10 cellular contexts compared by ENCODE assay signal in the genomic region with DNA sequence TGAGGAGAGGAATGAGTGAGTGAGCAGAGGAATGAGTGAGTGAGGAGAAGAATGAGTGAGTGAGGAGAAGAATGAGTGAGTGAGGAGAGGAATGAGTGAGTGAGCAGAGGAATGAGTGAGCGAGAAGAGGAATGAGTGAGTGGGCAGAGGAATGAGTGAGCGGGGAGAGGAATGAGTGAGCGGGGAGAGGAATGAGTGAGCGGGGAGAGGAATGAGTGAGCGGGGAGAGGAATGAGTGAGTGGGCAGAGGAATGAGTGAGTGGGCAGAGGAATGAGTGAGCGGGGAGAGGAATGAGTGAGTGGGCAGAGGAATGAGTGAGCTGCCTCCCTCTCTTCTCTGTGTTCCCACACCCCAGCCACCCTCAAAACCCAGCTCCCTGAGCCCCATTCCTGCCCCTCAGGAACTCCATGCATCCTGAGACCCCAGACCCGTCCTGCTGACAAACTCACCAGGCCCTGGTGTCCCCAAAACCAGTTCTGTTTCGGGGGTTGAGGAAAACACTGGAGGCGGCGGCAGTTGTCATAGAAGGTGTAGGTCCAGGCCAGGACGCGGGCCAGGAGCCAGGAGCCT. TPM values are rescaled to one million over a fixed set of nuclear protein-coding genes. Genes with fewer than 3 reads are reported as not detected.
"Had no signal": no experiment of that assay in that cellular context is flagged by ENCODE, and none has a peak within 500 bp of the region (broad histone marks: within the 10 kb centered on the region; RNA-seq: fewer than 3 reads in every experiment).

No MANE protein-coding gene starts in this region.

RNA-seq across cellular contexts. Expression of gene CYP4F11, which starts 0.5 kb away (rescaled TPM):
- total RNA-seq: activated CD4-positive, alpha-beta T cell treated with anti-CD3 and anti-CD28 coated beads, Interleukin-2, amount 10 ng/mL, durations not matched to agents 7 days and 5 days; pulmonary artery endothelial cell; SJCRH30; T-helper 17 cell had no signal

RNA-seq across cellular contexts. Expression of gene OR10H4, which starts 15.0 kb away (rescaled TPM):
- total RNA-seq: activated CD4-positive, alpha-beta T cell treated with anti-CD3 and anti-CD28 coated beads, Interleukin-2, amount 10 ng/mL, durations not matched to agents 7 days and 5 days; cardiac septum; foreskin keratinocyte; kidney epithelial cell; left ventricle myocardium superior; omental fat pad; pulmonary artery endothelial cell; sciatic nerve; SJCRH30; T-helper 17 cell had no signal
- polyA plus RNA-seq: foreskin keratinocyte had no signal

RNA-seq across cellular contexts. Expression of gene CYP4F2, which starts 36.0 kb away (rescaled TPM):
- total RNA-seq: activated CD4-positive, alpha-beta T cell treated with anti-CD3 and anti-CD28 coated beads, Interleukin-2, amount 10 ng/mL, durations not matched to agents 7 days and 5 days; cardiac septum; foreskin keratinocyte; kidney epithelial cell; left ventricle myocardium superior; omental fat pad; pulmonary artery endothelial cell; sciatic nerve; SJCRH30; T-helper 17 cell had no signal
